Comparison of ENCODE assay signal across 23 cellular contexts in genomic region chr22:22106855-22107254, GRCh38.
DNase-seq lines count a peak whose midpoint lies in the region; ATAC-seq, FAIRE-seq and TF ChIP-seq lines count a peak whose summit lies in the region.
"Had no signal": no experiment of that assay in that cellular context is flagged by ENCODE, and none has a peak within 500 bp of the region (broad histone marks: within the 10 kb centered on the region; RNA-seq: fewer than 3 reads in every experiment).

No MANE protein-coding gene starts in this region.

- no peak for TF ChIP-seq EP300 in esophagus muscularis mucosa (IDR thresholded peaks at IDR 0.05)
- no peak for TF ChIP-seq EP300 in HepG2 (IDR thresholded peaks at IDR 0.05; ENCODE audit: low read depth in 2 of 2, low read length in 2 of 2)
- TF ChIP-seq EP300 in HepG2 (CRISPR knock-in tag; IDR thresholded peaks at IDR 0.05; ENCODE audit: borderline replicate concordance), result no peak

- no peak overlapping the region for H3K27ac ChIP-seq in BLaER1 treated with 17β-estradiol and CSF1 and Interleukin-3, amounts not matched to agents 10 nM and 100 nM
- H3K27ac ChIP-seq in IMR-90 (ENCODE audit: insufficient read depth, low read length) (no peak overlapping the region), esophagus muscularis mucosa (replicated peaks in 1 of 4) (no peak overlapping the region), neutrophil (peak overlapping the region; percentile 6), HepG2 (ENCODE audit: extremely low read length, insufficient read depth, low read length) (no peak overlapping the region)
- H3K27ac ChIP-seq: C4-2B had no signal

- no peak for TF ChIP-seq RAD21 in IMR-90 (IDR thresholded peaks at IDR 0.05; ENCODE audit: low read length)
- no peak for TF ChIP-seq RAD21 in HepG2 (CRISPR knock-in tag; IDR thresholded peaks at IDR 0.05)

- H2BK5ac ChIP-seq in IMR-90 (ENCODE audit: low read depth, low read length, poor library complexity, severe bottlenecking), result no peak overlapping the region

- FAIRE-seq in HepG2 (lab: Jason Lieb, UNC), result no peak
- FAIRE-seq: A204.1, D721Med, G401.6, GM12891, GM19239 had no signal

- no peaks in the 10 kb centered on the region for H3K9me3 ChIP-seq in BLaER1 treated with 17β-estradiol and CSF1 and Interleukin-3, amounts not matched to agents 10 nM and 100 nM (replicated peaks in 1 of 11)
- H3K9me3 ChIP-seq in IMR-90 (ENCODE audit: control insufficient read depth, insufficient read depth, low read length) (no peaks in the 10 kb centered on the region), esophagus muscularis mucosa (no peaks in the 10 kb centered on the region), neutrophil (no peaks in the 10 kb centered on the region), HepG2 (ENCODE audit: low read length) (no peaks in the 10 kb centered on the region)
- H3K9me3 ChIP-seq: Caco-2 had no signal

- H3K23ac ChIP-seq in IMR-90 (ENCODE audit: low read depth, low read length), result no peak overlapping the region

- H2BK120ac ChIP-seq in IMR-90 (ENCODE audit: low read depth, low read length), result peak overlapping the region; percentile 54; the same call in 1 of the 2 replicates

- no peak overlapping the region for H3K9ac ChIP-seq in BLaER1 treated with 17β-estradiol and CSF1 and Interleukin-3, amounts not matched to agents 10 nM and 100 nM
- H3K9ac ChIP-seq in IMR-90 (ENCODE audit: low read depth, low read length) (no peak overlapping the region), HepG2 (ENCODE audit: insufficient read depth, low read depth, low read length) (no peak overlapping the region)

- peak overlapping the region in 10 of 11 experiments; percentile 7 to 60 (median 48); a peak in 18 of 22 replicates for H3K4me2 ChIP-seq in BLaER1 treated with 17β-estradiol and CSF1 and Interleukin-3, amounts not matched to agents 10 nM and 100 nM
- H3K4me2 ChIP-seq in IMR-90 (ENCODE audit: low read depth, low read length) (no peak overlapping the region), HepG2 (ENCODE audit: low read depth, low read length) (no peak overlapping the region)

- no peaks in the 10 kb centered on the region for H3K9me3 Mint-ChIP-seq in endothelial cell (ENCODE audit: unreplicated experiment)
- H3K9me3 Mint-ChIP-seq: CD4-positive, alpha-beta T cell; CD8-positive, alpha-beta T cell had no signal

- H2BK20ac ChIP-seq in IMR-90 (ENCODE audit: low read depth, low read length), result peak overlapping the region; percentile 81

- H3K27me3 ChIP-seq in BLaER1 treated with 17β-estradiol and CSF1 and Interleukin-3, amounts not matched to agents 10 nM and 100 nM, result no peaks in the 10 kb centered on the region
- no peaks in the 10 kb centered on the region for H3K27me3 ChIP-seq in IMR-90 (ENCODE audit: control insufficient read depth, insufficient read depth, low read length)
- peaks cover 0 to 17% (median 0%) of the 10 kb centered on the region in 4 donors for H3K27me3 ChIP-seq in esophagus muscularis mucosa
- no peaks in the 10 kb centered on the region for H3K27me3 ChIP-seq in neutrophil
- 0 out of 5 replicates have a peak, but pooled peaks cover 0 to 4% of the 10 kb centered on the region in 2 experiments for H3K27me3 ChIP-seq in HepG2 (ENCODE audit: control insufficient read depth in 1 of 2, insufficient read depth in 2 of 2, low read length in 2 of 2)

- no peaks in the 10 kb centered on the region for H4K20me1 ChIP-seq in BLaER1 treated with 17β-estradiol and CSF1 and Interleukin-3, amounts not matched to agents 10 nM and 100 nM
- H4K20me1 ChIP-seq in IMR-90 (ENCODE audit: insufficient read depth, low read length), result no peaks in the 10 kb centered on the region
- no peaks in the 10 kb centered on the region for H4K20me1 ChIP-seq in HepG2 (ENCODE audit: insufficient read depth, low read length)

- ATAC-seq in IMR-90 (ENCODE audit: low read depth) (no peak), HG02610 (IDR thresholded peaks at IDR 0.05; ENCODE audit: unreplicated experiment) (no peak), HepG2 (no peak), HG03457 (IDR thresholded peaks at IDR 0.05; ENCODE audit: unreplicated experiment) (no peak)
- ATAC-seq: CD8-positive, alpha-beta T cell had no signal

- H3K14ac ChIP-seq in IMR-90 (replicated peaks; ENCODE audit: low read depth, low read length), result no peak overlapping the region

- in situ Hi-C loops in IMR-90 (cut with MboI; ENCODE audit: low sequenced_read_pairs) (no loop called here), HepG2 (cut with HindIII; ENCODE audit: extremely low pct_ligation_motif_present, low pct_unique_long_range_greater_than_20kb) (no loop called here)

- H4K5ac ChIP-seq in IMR-90 (ENCODE audit: low read depth, low read length), result no peak overlapping the region

- H2AFZ ChIP-seq in IMR-90 (replicated peaks; ENCODE audit: low read length, poor library complexity) (no peak overlapping the region), HepG2 (ENCODE audit: low read length) (no peak overlapping the region)

- H2AK5ac ChIP-seq in IMR-90 (ENCODE audit: low read depth, low read length), result peak overlapping the region; percentile 7; the same call in 1 of the 2 replicates

- no peak for TF ChIP-seq POLR2A in IMR-90 (IDR thresholded peaks at IDR 0.05; ENCODE audit: low read depth, low read length)
- no peak for TF ChIP-seq POLR2A in esophagus muscularis mucosa (IDR thresholded peaks at IDR 0.05; ENCODE audit: low read depth)
- TF ChIP-seq POLR2A in HepG2 (IDR thresholded peaks at IDR 0.05; ENCODE audit: insufficient read depth in 1 of 2, low read depth in 2 of 2, low read length in 2 of 2), result no peak

- H3K27me3 Mint-ChIP-seq in endothelial cell (ENCODE audit: unreplicated experiment), result no peaks in the 10 kb centered on the region
- H3K27me3 Mint-ChIP-seq: B cell had no signal

- H3K9me1 ChIP-seq in IMR-90 (ENCODE audit: insufficient read depth, low read length), result peaks cover 4% of the 10 kb centered on the region; the same call in 1 of the 2 replicates

- H3K36me3 ChIP-seq in BLaER1 treated with 17β-estradiol and CSF1 and Interleukin-3, amounts not matched to agents 10 nM and 100 nM, result no peaks in the 10 kb centered on the region
- H3K36me3 ChIP-seq in IMR-90 (ENCODE audit: control insufficient read depth, insufficient read depth, low read length) (no peaks in the 10 kb centered on the region), esophagus muscularis mucosa (no peaks in the 10 kb centered on the region), neutrophil (no peaks in the 10 kb centered on the region), HepG2 (replicated peaks in 1 of 2; ENCODE audit: control insufficient read depth in 1 of 2, insufficient read depth in 2 of 2, low read length in 2 of 2) (no peaks in the 10 kb centered on the region)

- H2AK9ac ChIP-seq in IMR-90 (replicated peaks; ENCODE audit: low read depth, low read length, poor library complexity), result no peak overlapping the region

- no peak overlapping the region for H4K91ac ChIP-seq in IMR-90 (ENCODE audit: insufficient read depth, low read depth, low read length)

- dilution Hi-C loops in IMR-90 (cut with HindIII; ENCODE audit: low sequenced_read_pairs, unreplicated experiment), result no loop called here

- H3K79me2 ChIP-seq in HepG2 (ENCODE audit: insufficient read depth, low read length), result no peaks in the 10 kb centered on the region

- H3K18ac ChIP-seq in IMR-90 (ENCODE audit: low read depth, low read length), result no peak overlapping the region

- no peak for TF ChIP-seq CTCF in IMR-90 (conservative IDR thresholded peaks at IDR 0.05; ENCODE audit: low read depth, low read length)
- TF ChIP-seq CTCF in esophagus muscularis mucosa (IDR thresholded peaks at IDR 0.05), result no peak
- TF ChIP-seq CTCF in neutrophil (IDR thresholded peaks at IDR 0.05), result no peak
- no peak for TF ChIP-seq CTCF in HepG2 (CRISPR knock-in tag; IDR thresholded peaks at IDR 0.05)
- no peak for TF ChIP-seq CTCF in endothelial cell (IDR thresholded peaks at IDR 0.05; ENCODE audit: unreplicated experiment)

- no peak overlapping the region; the same call in 1 of the 2 replicates for H3K4ac ChIP-seq in IMR-90 (ENCODE audit: low read depth, low read length)

- no peak overlapping the region for H3K4me3 Mint-ChIP-seq in endothelial cell (ENCODE audit: unreplicated experiment)
- H3K4me3 Mint-ChIP-seq: B cell; CD4-positive, alpha-beta T cell; CD8-positive, alpha-beta T cell had no signal

- CTCF ChIA-PET in IMR-90 (lab: Yijun Ruan, JAX), result interaction anchor here (1.4 kb wide), 1 partner anchor 53 kb away, joined by 3 read pairs; no protein-coding TSS in a partner anchor
- CTCF ChIA-PET in HepG2 (lab: Yijun Ruan, JAX; ENCODE audit: low intra/inter-chr PET ratio, low total read pairs), result no interaction called here

- BruUV-seq in IMR-90 (replicated peaks; lab: Mats Ljungman, UMichigan) (no TSS peak), HepG2 (replicated peaks; lab: Mats Ljungman, UMichigan) (no TSS peak)

- no peak overlapping the region for H3K56ac ChIP-seq in IMR-90 (ENCODE audit: extremely low read depth, insufficient read depth, low read length)

- H2BK15ac ChIP-seq in IMR-90 (ENCODE audit: low read depth, low read length), result no peak overlapping the region

- peaks cover 22 to 40% (median 36%) of the 10 kb centered on the region in 10 experiments for H3K4me1 ChIP-seq in BLaER1 treated with 17β-estradiol and CSF1 and Interleukin-3, amounts not matched to agents 10 nM and 100 nM
- H3K4me1 ChIP-seq in IMR-90 (ENCODE audit: control insufficient read depth, insufficient read depth, low read length) (peaks cover 13% of the 10 kb centered on the region), esophagus muscularis mucosa (no peaks in the 10 kb centered on the region), neutrophil (ENCODE audit: control insufficient read depth in 1 of 2, insufficient read depth in 1 of 2, low read depth in 1 of 2, low read length in 1 of 2) (peaks cover 39 to 44% of the 10 kb centered on the region in 2 experiments), HepG2 (ENCODE audit: insufficient read depth, low read length) (no peaks in the 10 kb centered on the region)
- H3K4me1 ChIP-seq: Caco-2 had no signal

- H3K4me1 Mint-ChIP-seq in endothelial cell (ENCODE audit: unreplicated experiment), result no peaks in the 10 kb centered on the region

- intact Hi-C loops in IMR-90 (cut with micrococcal nuclease), result no loop called here
- intact Hi-C loops in esophagus muscularis mucosa (cut with DNase I), result no loop called here
- intact Hi-C loops in HepG2 (cut with micrococcal nuclease; ENCODE audit: unreplicated experiment), result no loop called here

- POLR2A ChIA-PET in IMR-90 (lab: Charles Lee; ENCODE audit: unreplicated experiment) (no interaction called here), HepG2 (lab: Yijun Ruan, JAX) (no interaction called here)

- no peak overlapping the region; a peak in 1 of 4 replicates for H4K8ac ChIP-seq in IMR-90 (ENCODE audit: low read depth in 2 of 2, low read length in 2 of 2)

- H3K27ac Mint-ChIP-seq in endothelial cell (ENCODE audit: unreplicated experiment), result no peak overlapping the region
- H3K27ac Mint-ChIP-seq: B cell; CD4-positive, alpha-beta T cell; CD8-positive, alpha-beta T cell had no signal

- H3K79me1 ChIP-seq in IMR-90 (ENCODE audit: low read depth in 1 of 2, low read length in 2 of 2), result no peaks in the 10 kb centered on the region

- no peaks in the 10 kb centered on the region for H3K36me3 Mint-ChIP-seq in endothelial cell (ENCODE audit: low read depth, unreplicated experiment)
- H3K36me3 Mint-ChIP-seq: CD8-positive, alpha-beta T cell had no signal

- H3K4me3 ChIP-seq in BLaER1 treated with 17β-estradiol and CSF1 and Interleukin-3, amounts not matched to agents 10 nM and 100 nM, result no peak overlapping the region
- H3K4me3 ChIP-seq in IMR-90 (ENCODE audit: insufficient read depth, low read depth, low read length), result no peak overlapping the region
- no peak overlapping the region for H3K4me3 ChIP-seq in esophagus muscularis mucosa
- H3K4me3 ChIP-seq in neutrophil (ENCODE audit: low read depth in 1 of 2, low read length in 1 of 2), result no peak overlapping the region
- H3K4me3 ChIP-seq in HepG2 (replicated peaks in 1 of 3; ENCODE audit: insufficient read depth in 1 of 3, low read depth in 2 of 3, low read length in 3 of 3), result no peak overlapping the region

- DNase-seq in IMR-90, result no peak
- DNase-seq in esophagus muscularis mucosa (ENCODE audit: extremely low spot score), result peak; percentile 66
- no peak for DNase-seq in HepG2 (ENCODE audit: low spot score)
- no peak for DNase-seq in endothelial cell (ENCODE audit: low spot score)
- DNase-seq: 8988T; AML-193; Caco-2; Calu3; CD4-positive, alpha-beta T cell; CD8-positive, alpha-beta T cell; DMS79 treated with DMSO at 0.1 percent for 48 hours; GF-D8 had no signal

Comparison
In these comparisons a context has a peak if more than half of its experiments do, and no peak if none do; other contexts are left out.
1. H3K4me2 ChIP-seq: peak in BLaER1 treated with 17β-estradiol and CSF1 and Interleukin-3, amounts not matched to agents 10 nM and 100 nM (10 of 11); none in IMR-90 (single experiment) and HepG2 (single experiment).